ENCODE assay signal across 21 cellular contexts in genomic region chr3:66140106-66140505, GRCh38.
"Had no signal": no experiment of that assay in that cellular context is flagged by ENCODE, and none has a peak within 500 bp of the region (broad histone marks: within the 10 kb centered on the region; RNA-seq: fewer than 3 reads in every experiment).

No MANE protein-coding gene starts in this region.

- H3K4me1 ChIP-seq: adrenal gland had no signal

- H3K27me3 ChIP-seq: adrenal gland had no signal

- DNase-seq: activated CD4-positive, alpha-beta T cell treated with anti-CD3 and anti-CD28 coated beads, Interleukin-2, amount 10 ng/mL, durations not matched to agents 24 days and 14 days; activated CD4-positive, alpha-beta T cell treated with anti-CD3 and anti-CD28 coated beads, Interleukin-2, amount 50 U/mL, for 4 hours; activated CD8-positive, alpha-beta T cell treated with anti-CD3 and anti-CD28 coated beads for 36 hours; activated gamma-delta T cell treated with Interleukin-2 at 50 U/mL for 16 hours; activated naive CD4-positive, alpha-beta T cell treated with anti-CD3 and anti-CD28 coated beads for 36 hours; activated T-cell treated with anti-CD3 and anti-CD28 coated beads, Interleukin-2, amount 50 U/mL, for 4 hours; adrenal gland; caudate nucleus; cerebellar nuclear complex; NCI-H1105; NCI-H1417 treated with DMSO at 0.1 percent for 48 hours; NCI-H187 treated with DMSO at 0.1 percent for 48 hours; NCI-H2081; NCI-H2227 treated with DMSO at 0.1 percent for 48 hours; NCI-H446; NCI-H510A treated with DMSO at 0.1 percent for 48 hours had no signal

- H3K27ac ChIP-seq: adrenal gland, RWPE1, SK-N-MC had no signal

- H3K36me3 ChIP-seq: adrenal gland had no signal

- H3K4me3 ChIP-seq: adrenal gland, SK-N-MC had no signal

- ATAC-seq: activated CD8-positive, alpha-beta T cell treated with anti-CD3 and anti-CD28 coated beads for 36 hours; activated naive CD4-positive, alpha-beta T cell treated with anti-CD3 and anti-CD28 coated beads, Interleukin-2, amount 50 U/mL, for 72 hours; activated T-cell treated with anti-CD3 and anti-CD28 coated beads, Interleukin-2, amount 50 U/mL, for 4 hours; Panc1; Right ventricle myocardium inferior had no signal

- H3K9me3 ChIP-seq: adrenal gland had no signal
